In genomic region chr16:30957456-30958163, GRCh38 we compare ENCODE assay signal across 8 cellular contexts. TPM values are rescaled to one million over a fixed set of nuclear protein-coding genes. Genes with fewer than 3 reads are reported as not detected.
DNase-seq lines count a peak whose midpoint lies in the region; ATAC-seq and TF ChIP-seq lines count a peak whose summit lies in the region.

SETD1A (plus strand) TSS chr16:30957754; CDS start chr16:30958732, 978 bp downstream.

- under 1% methylated on average over 28 of the region's 85 CpGs for WGBS in SK-N-SH (ENCODE audit: low lambda C conversion rate)
- WGBS in gastroesophageal sphincter (ENCODE audit: low coverage in 1 of 2), 2 donors, result 7 to 10% methylated on average over 4 to 7 of the region's 85 CpGs

- CTCF ChIA-PET in SK-N-SH (lab: Yijun Ruan, JAX), result interaction anchor here (2.3 kb wide), 1 partner anchor 9 kb away, joined by 5 read pairs; no protein-coding TSS in a partner anchor
- CTCF ChIA-PET in activated naive CD4-positive, alpha-beta T cell treated with anti-CD3 and anti-CD28 coated beads, Interleukin-2, amount 10 ng/mL, durations not matched to agents 7 days and 5 days (lab: Charles Lee), result no interaction called here

- H3K9me3 ChIP-seq in SK-N-SH (no peaks in the 10 kb centered on the region), gastroesophageal sphincter (no peaks in the 10 kb centered on the region)

- peak; percentile 52 to 58 for TF ChIP-seq POLR2A in gastroesophageal sphincter (IDR thresholded peaks at IDR 0.05)

- ATAC-seq in HG02588 (IDR thresholded peaks at IDR 0.05; ENCODE audit: unreplicated experiment) (peak; percentile 61), gastroesophageal sphincter (peak; percentile 93)

- H3K4me1 ChIP-seq in SK-N-SH (ENCODE audit: control insufficient read depth in 1 of 2, insufficient read depth in 2 of 2, low read depth in 1 of 2, low read length in 1 of 2) (peaks cover 0 to 25% of the 10 kb centered on the region in 2 experiments; a peak in 1 of 4 replicates), gastroesophageal sphincter (peaks cover 0 to 45% (median 24%) of the 10 kb centered on the region in 3 donors)

- peaks cover 37% of the 10 kb centered on the region for H3K36me3 Mint-ChIP-seq in activated naive CD4-positive, alpha-beta T cell treated with anti-CD3 and anti-CD28 coated beads, Interleukin-2, amount 10 ng/mL, durations not matched to agents 7 days and 5 days

- H3K4me1 Mint-ChIP-seq in activated naive CD4-positive, alpha-beta T cell treated with anti-CD3 and anti-CD28 coated beads, Interleukin-2, amount 10 ng/mL, durations not matched to agents 7 days and 5 days, result peaks cover 44% of the 10 kb centered on the region

- H3K36me3 ChIP-seq in SK-N-SH (replicated peaks in 1 of 2; ENCODE audit: control insufficient read depth in 1 of 2, insufficient read depth in 2 of 2, low read length in 1 of 2), result peaks cover 27 to 37% of the 10 kb centered on the region in 2 experiments
- peaks cover 0 to 43% of the 10 kb centered on the region in 2 donors for H3K36me3 ChIP-seq in gastroesophageal sphincter

- peaks cover 37% of the 10 kb centered on the region for H3F3A ChIP-seq in SK-N-SH (replicated peaks; ENCODE audit: insufficient read depth)

- H2AFZ ChIP-seq in SK-N-SH (ENCODE audit: low read depth), result peak within 1 kb of the TSS; percentile 99

- peak within 1 kb of the TSS; percentile 98 to 99 for H3K27ac ChIP-seq in SK-N-SH (ENCODE audit: low read depth in 2 of 2, low read length in 1 of 2)
- H3K27ac ChIP-seq in gastroesophageal sphincter, result peak within 1 kb of the TSS; percentile 92 to 98 (median 95)
- peak within 1 kb of the TSS; percentile 99 for H3K27ac ChIP-seq in substantia nigra (ENCODE audit: low read depth, low read length, poor library complexity, severe bottlenecking)

- no peaks in the 10 kb centered on the region for H3K9me3 Mint-ChIP-seq in activated naive CD4-positive, alpha-beta T cell treated with anti-CD3 and anti-CD28 coated beads, Interleukin-2, amount 10 ng/mL, durations not matched to agents 7 days and 5 days

- H3K79me2 ChIP-seq in SK-N-SH (ENCODE audit: insufficient read depth), result peaks cover 28% of the 10 kb centered on the region

- TF ChIP-seq EP300 in SK-N-SH (IDR thresholded peaks at IDR 0.05; ENCODE audit: borderline replicate concordance in 1 of 2, low read depth in 1 of 2, low read length in 1 of 2), result peak; percentile 78 to 94; a peak in 3 of 4 replicates
- TF ChIP-seq EP300 in gastroesophageal sphincter (IDR thresholded peaks at IDR 0.05), result no peak

- POLR2A ChIA-PET in SK-N-SH (lab: Yijun Ruan, JAX), result interaction anchor here (0.5 to 1.1 kb wide), 5 partner anchors 10 to 485 kb away, joined by 3 to 4 read pairs (median 3); partner anchors contain the start of genes ZNF646, ZNF668 and ZNF843

- H4K20me1 ChIP-seq in SK-N-SH (ENCODE audit: insufficient read depth), result no peaks in the 10 kb centered on the region; the same call in 1 of the 2 replicates

- H3K9ac ChIP-seq in SK-N-SH, result peak within 1 kb of the TSS; percentile 100

- no peaks in the 10 kb centered on the region for H3K9me2 ChIP-seq in SK-N-SH

- H3K4me3 Mint-ChIP-seq in activated naive CD4-positive, alpha-beta T cell treated with anti-CD3 and anti-CD28 coated beads, Interleukin-2, amount 10 ng/mL, durations not matched to agents 7 days and 5 days, result peak within 1 kb of the TSS; percentile 91

- H3K27ac Mint-ChIP-seq in activated naive CD4-positive, alpha-beta T cell treated with anti-CD3 and anti-CD28 coated beads, Interleukin-2, amount 10 ng/mL, durations not matched to agents 7 days and 5 days, result peak within 1 kb of the TSS; percentile 98

- TF ChIP-seq CTCF in SK-N-SH (IDR thresholded peaks at IDR 0.05) (no peak), gastroesophageal sphincter (IDR thresholded peaks at IDR 0.05) (peak in 2 of 4 experiments; percentile 2 to 16)

- H3K4me2 ChIP-seq in SK-N-SH, result peak within 1 kb of the TSS; percentile 93

- peak within 1 kb of the TSS; percentile 74 to 99 for H3K4me3 ChIP-seq in SK-N-SH (ENCODE audit: low read depth in 2 of 2, low read length in 1 of 2)
- H3K4me3 ChIP-seq in gastroesophageal sphincter, result peak within 1 kb of the TSS; percentile 83 to 88

- TF ChIP-seq RAD21 in SK-N-SH (IDR thresholded peaks at IDR 0.05; ENCODE audit: low read length), result no peak

- DNase-seq in GM04504 (ENCODE audit: low read depth) (peak; percentile 90), NCI-H1048 (lab: John Stamatoyannopoulos, UW) (peak; percentile 72), SK-N-SH (peak; percentile 96), non-pigmented ciliary epithelial cell (ENCODE audit: low read depth) (peak; percentile 80), substantia nigra (lab: John Stamatoyannopoulos, UW) (peak; percentile 72 to 99 (median 93))
- DNase-seq in activated naive CD4-positive, alpha-beta T cell treated with anti-CD3 and anti-CD28 coated beads, Interleukin-2, amount 10 ng/mL, durations not matched to agents 7 days and 5 days, result peak; percentile 98

- no peaks in the 10 kb centered on the region for H3K27me3 Mint-ChIP-seq in activated naive CD4-positive, alpha-beta T cell treated with anti-CD3 and anti-CD28 coated beads, Interleukin-2, amount 10 ng/mL, durations not matched to agents 7 days and 5 days

- no peaks in the 10 kb centered on the region for H3K27me3 ChIP-seq in SK-N-SH (ENCODE audit: insufficient read depth)
- H3K27me3 ChIP-seq in gastroesophageal sphincter, result no peaks in the 10 kb centered on the region

TF ChIP-seq in SK-N-SH, 30 proteins besides CTCF, POLR2A, EP300 and RAD21 (continues in another document):
- no peak for TF ChIP-seq SMC3 (IDR thresholded peaks at IDR 0.05; ENCODE audit: low read depth, low read length)
- TF ChIP-seq SIN3A (IDR thresholded peaks at IDR 0.05; ENCODE audit: borderline replicate concordance, low read depth, low read length), result 0 out of 2 replicates have a peak, but pooled peaks have one; percentile 35
- no peak for TF ChIP-seq RCOR1 (IDR thresholded peaks at IDR 0.05; ENCODE audit: low read length)
- no peak; the same call in 1 of the 2 replicates for TF ChIP-seq TCF12 (IDR thresholded peaks at IDR 0.05)
- TF ChIP-seq MEF2A (IDR thresholded peaks at IDR 0.05; ENCODE audit: borderline replicate concordance, low read depth), result no peak
- peak; percentile 61 for TF ChIP-seq GABPA (IDR thresholded peaks at IDR 0.05; ENCODE audit: low read depth)
- TF ChIP-seq, protein P1, sequence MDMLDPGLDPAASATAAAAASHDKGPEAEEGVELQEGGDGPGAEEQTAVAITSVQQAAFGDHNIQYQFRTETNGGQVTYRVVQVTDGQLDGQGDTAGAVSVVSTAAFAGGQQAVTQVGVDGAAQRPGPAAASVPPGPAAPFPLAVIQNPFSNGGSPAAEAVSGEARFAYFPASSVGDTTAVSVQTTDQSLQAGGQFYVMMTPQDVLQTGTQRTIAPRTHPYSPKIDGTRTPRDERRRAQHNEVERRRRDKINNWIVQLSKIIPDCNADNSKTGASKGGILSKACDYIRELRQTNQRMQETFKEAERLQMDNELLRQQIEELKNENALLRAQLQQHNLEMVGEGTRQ (IDR thresholded peaks at IDR 0.05; ENCODE audit: borderline replicate concordance, low read depth, low read length), result no peak; the same call in 1 of the 2 replicates
- TF ChIP-seq JUND (IDR thresholded peaks at IDR 0.05), result no peak
- no peak for TF ChIP-seq YY1 (IDR thresholded peaks at IDR 0.05; ENCODE audit: low read depth)
- no peak for TF ChIP-seq RFX5 (IDR thresholded peaks at IDR 0.05; ENCODE audit: low read length)
- no peak for TF ChIP-seq FOXJ3 (CRISPR knock-in tag; IDR thresholded peaks at IDR 0.05)
- TF ChIP-seq, protein P2, sequence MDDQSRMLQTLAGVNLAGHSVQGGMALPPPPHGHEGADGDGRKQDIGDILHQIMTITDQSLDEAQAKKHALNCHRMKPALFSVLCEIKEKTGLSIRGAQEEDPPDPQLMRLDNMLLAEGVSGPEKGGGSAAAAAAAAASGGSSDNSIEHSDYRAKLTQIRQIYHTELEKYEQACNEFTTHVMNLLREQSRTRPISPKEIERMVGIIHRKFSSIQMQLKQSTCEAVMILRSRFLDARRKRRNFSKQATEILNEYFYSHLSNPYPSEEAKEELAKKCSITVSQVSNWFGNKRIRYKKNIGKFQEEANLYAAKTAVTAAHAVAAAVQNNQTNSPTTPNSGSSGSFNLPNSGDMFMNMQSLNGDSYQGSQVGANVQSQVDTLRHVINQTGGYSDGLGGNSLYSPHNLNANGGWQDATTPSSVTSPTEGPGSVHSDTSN (IDR thresholded peaks at IDR 0.05), result no peak
- no peak for TF ChIP-seq TEAD4 (IDR thresholded peaks at IDR 0.05; ENCODE audit: borderline replicate concordance, insufficient read depth)
- no peak for TF ChIP-seq FOSL2 (IDR thresholded peaks at IDR 0.05; ENCODE audit: borderline replicate concordance, low read depth)
- no peak for TF ChIP-seq RXRA (IDR thresholded peaks at IDR 0.05; ENCODE audit: borderline replicate concordance, low read depth)
- no peak for TF ChIP-seq EZH2phosphoT487 (IDR thresholded peaks at IDR 0.05; ENCODE audit: borderline replicate concordance, low read depth)
- peak; percentile 36; the same call in 1 of the 2 replicates for TF ChIP-seq TAF1 (IDR thresholded peaks at IDR 0.05; ENCODE audit: borderline replicate concordance, low read depth, low read length)
- TF ChIP-seq FOXM1 (IDR thresholded peaks at IDR 0.05; ENCODE audit: low read depth), result no peak

RNA-seq across cellular contexts. Expression of gene SETD1A, which starts in this region (rescaled TPM):
- 2.4 and 6.8 TPM in 2 replicates for polyA plus RNA-seq in SK-N-SH (2012; rRNA removed)
- 4.2 and 6.8 TPM in 2 replicates for polyA plus RNA-seq in SK-N-SH (2012; cell fraction: cytosol; rRNA removed)
- 18.8 and 24.8 TPM in 2 replicates for polyA plus RNA-seq in SK-N-SH (2012; cell fraction: nucleus; rRNA removed)
- 10 to 100 TPM in 2 of 4 donors, 1 to 10 TPM in 2; 5.5 to 12.9 (median 10.1) TPM for total RNA-seq in gastroesophageal sphincter

Comparison
In these comparisons a context has a peak if more than half of its experiments do, and no peak if none do; other contexts are left out.
1. Peak in every context shown above with its lines: DNase-seq, ATAC-seq, H3K4me3 ChIP-seq and H3K27ac ChIP-seq.